ENCODE assay signal across 9 cellular contexts in genomic region chr2:66501267-66501666, GRCh38.
"Had no signal": no experiment of that assay in that cellular context is flagged by ENCODE, and none has a peak within 500 bp of the region (broad histone marks: within the 10 kb centered on the region; RNA-seq: fewer than 3 reads in every experiment).

No MANE protein-coding gene starts in this region.

- DNase-seq: GM23248, GOT3, H7, HFFc6, KG1 had no signal

- H3K9me3 Mint-ChIP-seq: HFFc6, IgD-negative memory B cell had no signal

- ATAC-seq: HCT116 had no signal

- H3K36me3 Mint-ChIP-seq: IgD-negative memory B cell had no signal

- H2AFZ ChIP-seq: GM23248 had no signal

- H3K4me3 ChIP-seq: GM23248, HAP-1 had no signal

- H3K4me3 Mint-ChIP-seq: HFFc6, IgD-negative memory B cell had no signal

- H3K9ac ChIP-seq: GM23248 had no signal

- H3K36me3 ChIP-seq: HAP-1 had no signal

- H3K27ac Mint-ChIP-seq: IgD-negative memory B cell had no signal

- H3K27me3 Mint-ChIP-seq: IgD-negative memory B cell had no signal

- H3K27ac ChIP-seq: GM23248, HL-60 had no signal

- H3K9me3 ChIP-seq: HAP-1 had no signal
